1 cellular context compared by ENCODE assay signal in the genomic region with DNA sequence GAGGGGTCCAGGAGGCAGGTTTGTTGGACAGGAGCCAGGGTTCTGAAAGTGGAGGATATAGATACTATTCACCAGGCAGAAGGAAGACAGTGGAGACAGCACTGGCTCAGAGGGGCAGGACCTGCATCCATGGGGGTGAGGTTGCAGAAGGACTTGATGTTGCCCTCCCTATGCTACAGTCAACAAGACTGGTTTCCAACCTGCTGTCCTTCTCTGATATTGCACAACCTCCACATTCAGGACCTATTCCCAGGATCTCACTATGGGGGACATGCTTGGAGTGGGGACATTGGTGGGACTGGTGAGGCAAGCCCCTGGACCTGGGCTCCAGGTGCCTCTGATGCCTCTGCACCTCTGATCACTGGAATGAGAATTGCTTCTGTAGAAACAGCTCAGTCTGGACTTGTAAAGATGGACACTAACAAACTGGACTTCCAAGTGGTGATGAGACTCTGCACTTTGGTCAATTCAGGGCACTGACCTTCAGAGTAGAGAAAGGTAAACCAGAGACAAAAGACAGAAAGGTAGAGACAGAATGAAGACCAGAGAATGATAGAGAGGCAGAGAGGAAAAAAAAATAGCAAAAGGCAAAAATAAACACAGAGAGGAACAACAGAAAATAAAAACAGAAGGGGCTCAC.
TF ChIP-seq lines count a peak whose summit lies in the region.

No MANE protein-coding gene starts in this region.

TF ChIP-seq in IMR-90, 13 proteins besides CTCF, POLR2A, EP300 and RAD21:
- no peak for TF ChIP-seq BHLHE40 (IDR thresholded peaks at IDR 0.05; ENCODE audit: low read depth, low read length)
- no peak for TF ChIP-seq RCOR1 (IDR thresholded peaks at IDR 0.05; ENCODE audit: insufficient replicate concordance, low read length)
- 0 out of 2 replicates have a peak, but pooled peaks have one; percentile 50 for TF ChIP-seq CEBPB (IDR thresholded peaks at IDR 0.05; ENCODE audit: low read depth, low read length)
- TF ChIP-seq MAFK (IDR thresholded peaks at IDR 0.05; ENCODE audit: low read depth, low read length) = no peak
